8 cellular contexts compared by ENCODE assay signal in the genomic region with DNA sequence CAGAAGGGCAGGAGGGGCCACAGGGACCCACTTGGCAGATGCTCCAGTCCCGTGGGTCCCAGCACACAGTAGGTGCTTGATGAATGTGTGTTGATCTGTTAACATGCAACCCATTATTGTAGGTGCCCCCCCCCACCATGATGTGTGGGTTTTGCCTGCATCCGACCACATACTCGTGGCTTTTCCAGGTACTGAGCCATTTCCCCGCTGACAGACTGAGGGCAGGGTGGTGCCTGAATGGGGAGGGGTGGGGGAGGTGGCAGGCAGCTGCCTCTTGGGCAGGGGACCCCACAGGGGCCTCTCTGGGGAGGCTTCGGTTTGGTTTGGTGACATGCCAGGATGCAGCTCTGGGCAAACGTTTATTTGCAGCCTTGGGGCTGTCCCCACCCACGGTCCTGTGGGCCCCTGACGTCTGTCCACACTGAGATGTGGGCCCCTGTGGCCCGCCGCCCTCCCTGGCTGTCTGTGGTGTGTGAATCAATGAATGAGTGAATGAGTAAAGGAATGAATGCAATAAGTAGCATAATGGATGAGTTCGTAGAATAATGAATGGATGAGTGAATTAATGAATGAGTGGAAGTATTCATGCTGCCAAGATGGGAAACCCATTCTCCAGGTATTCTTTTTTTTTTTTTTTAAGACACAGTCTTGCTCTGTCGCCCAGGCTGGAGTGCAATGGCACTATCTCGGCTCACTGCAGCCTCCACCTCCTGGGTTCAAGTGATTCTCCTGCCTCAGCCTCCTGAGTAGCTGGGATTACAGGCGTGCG. TPM values are rescaled to one million over a fixed set of nuclear protein-coding genes. Genes with fewer than 3 reads are reported as not detected.
DNase-seq lines count a peak whose midpoint lies in the region; ATAC-seq and TF ChIP-seq lines count a peak whose summit lies in the region.

No MANE protein-coding gene starts in this region.

- H3K27me3 Mint-ChIP-seq in activated naive CD4-positive, alpha-beta T cell treated with anti-CD3 and anti-CD28 coated beads for 36 hours (ENCODE audit: low read depth): no peaks in the 10 kb centered on the region
- no peaks in the 10 kb centered on the region for H3K27me3 Mint-ChIP-seq in mesothelial cell of epicardium (ENCODE audit: low read depth)
- no peaks in the 10 kb centered on the region for H3K27me3 Mint-ChIP-seq in stimulated activated naive B cell treated with anti-CD40 and anti-IgM and Interleukin-4, amounts not matched to agents 10 μg/mL and 1 μg/mL and 100 μg/mL, for 72 hours

- peak; percentile 36 for ATAC-seq in GM18907 (IDR thresholded peaks at IDR 0.05; ENCODE audit: unreplicated experiment)
- peak; percentile 72 to 76 for ATAC-seq in stimulated activated naive B cell treated with anti-CD40 and anti-IgM and Interleukin-4, amounts not matched to agents 10 μg/mL and 1 μg/mL and 100 μg/mL, for 72 hours (replicated peaks)

- CTCF ChIA-PET in RWPE1 (lab: Yijun Ruan, JAX): no interaction called here
- CTCF ChIA-PET in activated naive CD4-positive, alpha-beta T cell treated with anti-CD3 and anti-CD28 coated beads for 36 hours (lab: Charles Lee): interaction anchor here (4.4 to 5.9 kb wide), 2 partner anchors 10 to 13 kb away, joined by 24 to 82 read pairs; partner anchors contain the start of gene JUND

- peaks cover 65% of the 10 kb centered on the region for H3K4me1 Mint-ChIP-seq in activated naive CD4-positive, alpha-beta T cell treated with anti-CD3 and anti-CD28 coated beads for 36 hours (ENCODE audit: low read depth)
- peaks cover 60% of the 10 kb centered on the region for H3K4me1 Mint-ChIP-seq in mesothelial cell of epicardium
- peaks cover 51 to 90% of the 10 kb centered on the region in 2 donors for H3K4me1 Mint-ChIP-seq in stimulated activated naive B cell treated with anti-CD40 and anti-IgM and Interleukin-4, amounts not matched to agents 10 μg/mL and 1 μg/mL and 100 μg/mL, for 72 hours

- H3K9me3 Mint-ChIP-seq in activated naive CD4-positive, alpha-beta T cell treated with anti-CD3 and anti-CD28 coated beads for 36 hours: no peaks in the 10 kb centered on the region
- H3K9me3 Mint-ChIP-seq in mesothelial cell of epicardium: no peaks in the 10 kb centered on the region
- peaks cover 0 to 3% of the 10 kb centered on the region in 2 donors for H3K9me3 Mint-ChIP-seq in stimulated activated naive B cell treated with anti-CD40 and anti-IgM and Interleukin-4, amounts not matched to agents 10 μg/mL and 1 μg/mL and 100 μg/mL, for 72 hours

- POLR2A ChIA-PET in RWPE1 (lab: Yijun Ruan, JAX; ENCODE audit: low non-redundant PET): no interaction called here

- peaks cover 1% of the 10 kb centered on the region for H3K36me3 Mint-ChIP-seq in activated naive CD4-positive, alpha-beta T cell treated with anti-CD3 and anti-CD28 coated beads for 36 hours (ENCODE audit: low read depth)
- H3K36me3 Mint-ChIP-seq in mesothelial cell of epicardium: no peaks in the 10 kb centered on the region
- H3K36me3 Mint-ChIP-seq in stimulated activated naive B cell treated with anti-CD40 and anti-IgM and Interleukin-4, amounts not matched to agents 10 μg/mL and 1 μg/mL and 100 μg/mL, for 72 hours: peaks cover 7 to 29% of the 10 kb centered on the region in 2 donors

- H3K27ac ChIP-seq in RWPE1: peak overlapping the region; percentile 91

- TF ChIP-seq CTCF in RWPE1 (conservative IDR thresholded peaks at IDR 0.05; ENCODE audit: low read depth): no peak
- no peak for TF ChIP-seq CTCF in mesothelial cell of epicardium (IDR thresholded peaks at IDR 0.05; ENCODE audit: unreplicated experiment)

- peak overlapping the region; percentile 98 for H3K27ac Mint-ChIP-seq in activated naive CD4-positive, alpha-beta T cell treated with anti-CD3 and anti-CD28 coated beads for 36 hours
- H3K27ac Mint-ChIP-seq in mesothelial cell of epicardium: peak overlapping the region; percentile 100
- H3K27ac Mint-ChIP-seq in stimulated activated naive B cell treated with anti-CD40 and anti-IgM and Interleukin-4, amounts not matched to agents 10 μg/mL and 1 μg/mL and 100 μg/mL, for 72 hours: peak overlapping the region; percentile 95

- H3K4me3 Mint-ChIP-seq in activated naive CD4-positive, alpha-beta T cell treated with anti-CD3 and anti-CD28 coated beads for 36 hours: peak overlapping the region; percentile 89
- peak overlapping the region; percentile 78 for H3K4me3 Mint-ChIP-seq in mesothelial cell of epicardium
- peak overlapping the region; percentile 83 to 89 for H3K4me3 Mint-ChIP-seq in stimulated activated naive B cell treated with anti-CD40 and anti-IgM and Interleukin-4, amounts not matched to agents 10 μg/mL and 1 μg/mL and 100 μg/mL, for 72 hours

- DNase-seq in RWPE1 (ENCODE audit: low spot score) (no peak), mesothelial cell of epicardium (ENCODE audit: low spot score in 2 of 2, unreplicated experiment in 2 of 2) (no peak), A172 (ENCODE audit: low spot score) (no peak), NCI-H2171 (lab: John Stamatoyannopoulos, UW) (no peak), middle frontal gyrus (ENCODE audit: extremely low spot score, low spot score) (no peak)
- DNase-seq in activated naive CD4-positive, alpha-beta T cell treated with anti-CD3 and anti-CD28 coated beads for 36 hours: peak; percentile 96
- DNase-seq in stimulated activated naive B cell treated with anti-CD40 and anti-IgM and Interleukin-4, amounts not matched to agents 10 μg/mL and 1 μg/mL and 100 μg/mL, for 72 hours: peak; percentile 98

- intact Hi-C loops in activated naive CD4-positive, alpha-beta T cell treated with anti-CD3 and anti-CD28 coated beads for 36 hours (cut with micrococcal nuclease): loop anchor here (1.0 to 5.0 kb wide), 5 partner anchors 8 to 127 kb away; partner anchors contain the start of gene SSBP4

RNA-seq across cellular contexts. Expression of gene JUND, which starts 9.0 kb away (rescaled TPM):
- 100 to 1,000 TPM in 1 of 2 experiments, 10 to 100 TPM in 1; 87.9 to 105 TPM for total RNA-seq in activated naive CD4-positive, alpha-beta T cell treated with anti-CD3 and anti-CD28 coated beads for 36 hours
- total RNA-seq in mesothelial cell of epicardium: 274 to 284 TPM (median 276 TPM) in 3 replicates
- 91.3 and 129 TPM in 2 replicates for total RNA-seq in A172 (2014; rRNA removed; shearing (Covaris generic))

RNA-seq across cellular contexts. Expression of gene IQCN, which starts 16.2 kb away (rescaled TPM):
- total RNA-seq in activated naive CD4-positive, alpha-beta T cell treated with anti-CD3 and anti-CD28 coated beads for 36 hours: under 1 TPM in 1 of 2 experiments, not detected in 1; 0.19 TPM
- 14.8 to 17.1 TPM (median 16.8 TPM) in 3 replicates for total RNA-seq in mesothelial cell of epicardium
- 0.69 and 1.2 TPM in 2 replicates for total RNA-seq in A172 (2014; rRNA removed; shearing (Covaris generic))

RNA-seq across cellular contexts. Expression of gene LSM4, which starts 32.4 kb away (rescaled TPM):
- 100 to 1,000 TPM; 439 to 451 TPM for total RNA-seq in activated naive CD4-positive, alpha-beta T cell treated with anti-CD3 and anti-CD28 coated beads for 36 hours
- 112 to 119 TPM (median 114 TPM) in 3 replicates for total RNA-seq in mesothelial cell of epicardium
- total RNA-seq in A172 (2014; rRNA removed; shearing (Covaris generic)): 403 and 478 TPM in 2 replicates

RNA-seq across cellular contexts. Expression of gene PGPEP1, which starts 50.0 kb away (rescaled TPM):
- total RNA-seq in activated naive CD4-positive, alpha-beta T cell treated with anti-CD3 and anti-CD28 coated beads for 36 hours: 10 to 100 TPM; 14.4 to 15.6 TPM
- 22.6 to 24.3 TPM (median 23.2 TPM) in 3 replicates for total RNA-seq in mesothelial cell of epicardium
- 14.6 and 19.1 TPM in 2 replicates for total RNA-seq in A172 (2014; rRNA removed; shearing (Covaris generic))

Comparison
In these comparisons a context has a peak if more than half of its experiments do, and no peak if none do; other contexts are left out.
1. DNase-seq: peak in activated naive CD4-positive, alpha-beta T cell treated with anti-CD3 and anti-CD28 coated beads for 36 hours (single experiment) and stimulated activated naive B cell treated with anti-CD40 and anti-IgM and Interleukin-4, amounts not matched to agents 10 μg/mL and 1 μg/mL and 100 μg/mL, for 72 hours (single experiment); none in RWPE1 (single experiment), mesothelial cell of epicardium (0 of 2), A172 (single experiment), NCI-H2171 (single experiment) and middle frontal gyrus (single experiment).
2. Peak in every context shown above with its lines, with median percentiles within 50 percentile points of each other: H3K27ac Mint-ChIP-seq and H3K4me3 Mint-ChIP-seq.